1 cellular context compared by ENCODE assay signal in the genomic region with DNA sequence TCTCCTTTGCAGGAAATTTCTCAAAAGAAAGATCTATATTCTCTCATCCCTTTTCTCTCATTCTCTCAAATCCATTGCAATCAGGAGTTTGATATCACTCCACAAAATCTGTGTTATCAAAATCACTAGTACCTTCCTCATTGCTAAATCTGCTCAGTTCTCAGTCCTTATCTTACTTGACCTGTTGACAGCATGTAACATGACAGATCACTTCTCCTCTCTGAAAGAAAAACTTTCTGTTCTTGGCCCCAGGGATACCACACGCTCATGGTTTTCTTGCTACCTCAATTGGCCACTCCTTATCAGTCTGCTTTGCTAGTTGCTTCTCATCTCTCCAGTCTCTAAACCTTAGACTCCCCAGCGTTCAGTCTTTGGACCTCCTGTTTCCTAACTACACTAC.
A peak's percentile ranks its signal among the peaks of the same experiment; 100 is the strongest.
TF ChIP-seq lines count a peak whose summit lies in the region.

No MANE protein-coding gene starts in this region.

TF ChIP-seq in K562, 482 proteins besides CTCF, POLR2A, EP300 and RAD21:
- TF ChIP-seq, protein P1, sequence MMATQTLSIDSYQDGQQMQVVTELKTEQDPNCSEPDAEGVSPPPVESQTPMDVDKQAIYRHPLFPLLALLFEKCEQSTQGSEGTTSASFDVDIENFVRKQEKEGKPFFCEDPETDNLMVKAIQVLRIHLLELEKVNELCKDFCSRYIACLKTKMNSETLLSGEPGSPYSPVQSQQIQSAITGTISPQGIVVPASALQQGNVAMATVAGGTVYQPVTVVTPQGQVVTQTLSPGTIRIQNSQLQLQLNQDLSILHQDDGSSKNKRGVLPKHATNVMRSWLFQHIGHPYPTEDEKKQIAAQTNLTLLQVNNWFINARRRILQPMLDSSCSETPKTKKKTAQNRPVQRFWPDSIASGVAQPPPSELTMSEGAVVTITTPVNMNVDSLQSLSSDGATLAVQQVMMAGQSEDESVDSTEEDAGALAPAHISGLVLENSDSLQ (IDR thresholded peaks at IDR 0.05) = peak; percentile 62
- TF ChIP-seq, protein P2, sequence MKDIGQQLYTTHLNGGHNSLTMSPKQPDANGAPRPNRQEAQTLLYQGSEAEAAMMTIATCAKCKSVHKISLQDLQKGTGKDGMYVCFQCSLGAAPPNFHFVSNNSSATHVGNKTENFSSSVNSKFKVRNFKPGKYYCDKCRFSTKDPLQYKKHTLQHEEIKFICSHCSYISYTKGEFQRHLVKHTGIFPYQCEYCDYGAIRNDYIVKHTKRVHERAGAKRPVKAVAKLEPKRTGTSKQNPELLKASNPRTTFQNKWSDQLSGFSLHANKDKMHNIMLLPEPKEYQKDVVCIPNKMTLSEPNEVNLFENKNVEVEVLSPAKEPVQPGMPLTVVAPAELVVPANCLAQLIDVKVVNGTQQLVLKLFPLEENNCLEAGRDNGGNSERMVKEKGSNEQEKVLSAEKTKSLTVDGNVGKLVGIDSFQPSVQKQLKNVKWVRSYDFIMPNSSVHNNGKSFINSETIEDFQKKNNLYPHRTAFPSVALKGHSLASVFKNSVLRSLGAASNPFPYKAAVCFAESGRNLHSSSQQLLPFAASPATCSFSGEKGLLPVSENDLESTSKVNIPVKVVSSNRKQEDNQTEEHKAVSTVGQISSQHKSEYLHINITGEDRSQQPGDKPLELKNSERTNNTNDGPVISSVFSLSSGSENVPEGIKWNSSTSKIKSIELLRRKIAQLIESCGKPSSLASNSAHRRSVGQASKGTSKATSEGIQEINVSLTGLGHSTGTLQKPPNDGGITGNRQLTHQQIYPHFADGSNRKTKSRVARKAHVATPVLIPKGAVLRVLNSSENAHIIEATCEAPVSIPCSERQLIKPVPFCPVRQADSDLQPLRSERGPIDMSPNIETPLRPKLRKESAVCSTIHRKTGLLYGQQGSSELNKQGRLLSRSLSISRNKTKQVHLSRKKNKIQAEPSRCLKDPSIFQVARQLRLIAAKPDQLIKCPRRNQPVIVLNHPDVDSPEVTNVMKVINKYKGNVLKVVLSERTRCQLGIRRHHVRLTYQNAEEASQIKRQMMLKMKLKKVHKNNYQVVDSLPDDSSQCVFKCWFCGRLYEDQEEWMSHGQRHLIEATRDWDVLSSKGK (CRISPR knock-in tag; IDR thresholded peaks at IDR 0.05) = no peak
- TF ChIP-seq MEIS2 (IDR thresholded peaks at IDR 0.05; ENCODE audit: partially characterized antibody) (peak; percentile 93), KDM1A (IDR thresholded peaks at IDR 0.05) (peak; percentile 97 to 98), C11orf30 (IDR thresholded peaks at IDR 0.05; ENCODE audit: low read depth) (no peak), NCOR1 (IDR thresholded peaks at IDR 0.05) (0 out of 2 replicates have a peak, but pooled peaks have one; percentile 10), RCOR1 (IDR thresholded peaks at IDR 0.05; ENCODE audit: borderline replicate concordance in 1 of 2, low read depth in 2 of 2, low read length in 2 of 2) (peak; percentile 82 to 99), NFXL1 (CRISPR knock-in tag; IDR thresholded peaks at IDR 0.05) (no peak), ZC3H4 (CRISPR knock-in tag; IDR thresholded peaks at IDR 0.05; ENCODE audit: borderline replicate concordance) (no peak), ZNF766 (CRISPR knock-in tag; conservative IDR thresholded peaks at IDR 0.05) (0 out of 2 replicates have a peak, but pooled peaks have one; percentile 24), TEAD4 (IDR thresholded peaks at IDR 0.05; ENCODE audit: low read length) (peak; percentile 65), TEAD4 (CRISPR knock-in tag; IDR thresholded peaks at IDR 0.05; ENCODE audit: borderline replicate concordance) (no peak), PHF20 (IDR thresholded peaks at IDR 0.05; ENCODE audit: partially characterized antibody) (no peak), ZFPM2 (CRISPR knock-in tag; IDR thresholded peaks at IDR 0.05) (no peak), CXXC5 (CRISPR knock-in tag; IDR thresholded peaks at IDR 0.05) (0 out of 2 replicates have a peak, but pooled peaks have one; percentile 31), PTBP1 (IDR thresholded peaks at IDR 0.05; ENCODE audit: low read depth, low read length) (no peak), JUND (IDR thresholded peaks at IDR 0.05; ENCODE audit: borderline replicate concordance, low read depth, low read length) (no peak), JUND (tag; IDR thresholded peaks at IDR 0.05; ENCODE audit: borderline replicate concordance, low read depth, low read length) (peak; percentile 25; the same call in 1 of the 3 replicates), HDAC2 (IDR thresholded peaks at IDR 0.05) (peak; percentile 95), MTA2 (IDR thresholded peaks at IDR 0.05; ENCODE audit: low read depth) (peak; percentile 22; the same call in 1 of the 2 replicates), HDAC1 (IDR thresholded peaks at IDR 0.05) (peak; percentile 30 to 94; a peak in 2 of 4 replicates), TAL1 (IDR thresholded peaks at IDR 0.05) (peak; percentile 37), DPF2 (IDR thresholded peaks at IDR 0.05) (0 out of 2 replicates have a peak, but pooled peaks have one; percentile 23), SOX6 (IDR thresholded peaks at IDR 0.05) (peak; percentile 34; the same call in 1 of the 2 replicates), TCF3 (CRISPR knock-in tag; IDR thresholded peaks at IDR 0.05) (peak; percentile 53), ARID1B (IDR thresholded peaks at IDR 0.05) (peak; percentile 65), CBFA2T2 (conservative IDR thresholded peaks at IDR 0.05) (0 out of 2 replicates have a peak, but pooled peaks have one; percentile 9), CBFA2T3 (IDR thresholded peaks at IDR 0.05) (peak; percentile 76), NR2F6 (CRISPR knock-in tag; IDR thresholded peaks at IDR 0.05) (no peak), HMG20A (CRISPR knock-in tag; conservative IDR thresholded peaks at IDR 0.05) (peak; percentile 85)
- TF ChIP-seq, protein P3, sequence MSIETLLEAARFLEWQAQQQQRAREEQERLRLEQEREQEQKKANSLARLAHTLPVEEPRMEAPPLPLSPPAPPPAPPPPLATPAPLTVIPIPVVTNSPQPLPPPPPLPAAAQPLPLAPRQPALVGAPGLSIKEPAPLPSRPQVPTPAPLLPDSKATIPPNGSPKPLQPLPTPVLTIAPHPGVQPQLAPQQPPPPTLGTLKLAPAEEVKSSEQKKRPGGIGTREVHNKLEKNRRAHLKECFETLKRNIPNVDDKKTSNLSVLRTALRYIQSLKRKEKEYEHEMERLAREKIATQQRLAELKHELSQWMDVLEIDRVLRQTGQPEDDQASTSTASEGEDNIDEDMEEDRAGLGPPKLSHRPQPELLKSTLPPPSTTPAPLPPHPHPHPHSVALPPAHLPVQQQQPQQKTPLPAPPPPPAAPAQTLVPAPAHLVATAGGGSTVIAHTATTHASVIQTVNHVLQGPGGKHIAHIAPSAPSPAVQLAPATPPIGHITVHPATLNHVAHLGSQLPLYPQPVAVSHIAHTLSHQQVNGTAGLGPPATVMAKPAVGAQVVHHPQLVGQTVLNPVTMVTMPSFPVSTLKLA (conservative IDR thresholded peaks at IDR 0.05) = peak in 1 of 2 experiments; percentile 45; a peak in 2 of 4 replicates
- TF ChIP-seq, protein P4, sequence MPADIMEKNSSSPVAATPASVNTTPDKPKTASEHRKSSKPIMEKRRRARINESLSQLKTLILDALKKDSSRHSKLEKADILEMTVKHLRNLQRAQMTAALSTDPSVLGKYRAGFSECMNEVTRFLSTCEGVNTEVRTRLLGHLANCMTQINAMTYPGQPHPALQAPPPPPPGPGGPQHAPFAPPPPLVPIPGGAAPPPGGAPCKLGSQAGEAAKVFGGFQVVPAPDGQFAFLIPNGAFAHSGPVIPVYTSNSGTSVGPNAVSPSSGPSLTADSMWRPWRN (IDR thresholded peaks at IDR 0.05; ENCODE audit: low read depth) = peak; percentile 70
- TF ChIP-seq, protein P5, sequence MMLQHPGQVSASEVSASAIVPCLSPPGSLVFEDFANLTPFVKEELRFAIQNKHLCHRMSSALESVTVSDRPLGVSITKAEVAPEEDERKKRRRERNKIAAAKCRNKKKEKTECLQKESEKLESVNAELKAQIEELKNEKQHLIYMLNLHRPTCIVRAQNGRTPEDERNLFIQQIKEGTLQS (IDR thresholded peaks at IDR 0.05) = peak; percentile 11; the same call in 1 of the 2 replicates
- TF ChIP-seq, protein P5 (CRISPR knock-in tag; conservative IDR thresholded peaks at IDR 0.05) = no peak
- TF ChIP-seq, protein P6, sequence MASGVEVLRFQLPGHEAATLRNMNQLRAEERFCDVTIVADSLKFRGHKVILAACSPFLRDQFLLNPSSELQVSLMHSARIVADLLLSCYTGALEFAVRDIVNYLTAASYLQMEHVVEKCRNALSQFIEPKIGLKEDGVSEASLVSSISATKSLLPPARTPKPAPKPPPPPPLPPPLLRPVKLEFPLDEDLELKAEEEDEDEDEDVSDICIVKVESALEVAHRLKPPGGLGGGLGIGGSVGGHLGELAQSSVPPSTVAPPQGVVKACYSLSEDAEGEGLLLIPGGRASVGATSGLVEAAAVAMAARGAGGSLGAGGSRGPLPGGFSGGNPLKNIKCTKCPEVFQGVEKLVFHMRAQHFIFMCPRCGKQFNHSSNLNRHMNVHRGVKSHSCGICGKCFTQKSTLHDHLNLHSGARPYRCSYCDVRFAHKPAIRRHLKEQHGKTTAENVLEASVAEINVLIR (CRISPR knock-in tag; IDR thresholded peaks at IDR 0.05) = no peak
- TF ChIP-seq, protein P7, sequence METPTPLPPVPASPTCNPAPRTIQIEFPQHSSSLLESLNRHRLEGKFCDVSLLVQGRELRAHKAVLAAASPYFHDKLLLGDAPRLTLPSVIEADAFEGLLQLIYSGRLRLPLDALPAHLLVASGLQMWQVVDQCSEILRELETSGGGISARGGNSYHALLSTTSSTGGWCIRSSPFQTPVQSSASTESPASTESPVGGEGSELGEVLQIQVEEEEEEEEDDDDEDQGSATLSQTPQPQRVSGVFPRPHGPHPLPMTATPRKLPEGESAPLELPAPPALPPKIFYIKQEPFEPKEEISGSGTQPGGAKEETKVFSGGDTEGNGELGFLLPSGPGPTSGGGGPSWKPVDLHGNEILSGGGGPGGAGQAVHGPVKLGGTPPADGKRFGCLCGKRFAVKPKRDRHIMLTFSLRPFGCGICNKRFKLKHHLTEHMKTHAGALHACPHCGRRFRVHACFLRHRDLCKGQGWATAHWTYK (CRISPR knock-in tag; IDR thresholded peaks at IDR 0.05) = no peak
- TF ChIP-seq, protein P8, sequence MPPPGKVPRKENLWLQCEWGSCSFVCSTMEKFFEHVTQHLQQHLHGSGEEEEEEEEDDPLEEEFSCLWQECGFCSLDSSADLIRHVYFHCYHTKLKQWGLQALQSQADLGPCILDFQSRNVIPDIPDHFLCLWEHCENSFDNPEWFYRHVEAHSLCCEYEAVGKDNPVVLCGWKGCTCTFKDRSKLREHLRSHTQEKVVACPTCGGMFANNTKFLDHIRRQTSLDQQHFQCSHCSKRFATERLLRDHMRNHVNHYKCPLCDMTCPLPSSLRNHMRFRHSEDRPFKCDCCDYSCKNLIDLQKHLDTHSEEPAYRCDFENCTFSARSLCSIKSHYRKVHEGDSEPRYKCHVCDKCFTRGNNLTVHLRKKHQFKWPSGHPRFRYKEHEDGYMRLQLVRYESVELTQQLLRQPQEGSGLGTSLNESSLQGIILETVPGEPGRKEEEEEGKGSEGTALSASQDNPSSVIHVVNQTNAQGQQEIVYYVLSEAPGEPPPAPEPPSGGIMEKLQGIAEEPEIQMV (tag; conservative IDR thresholded peaks at IDR 0.05; ENCODE audit: low read depth) = no peak
- TF ChIP-seq, protein P9, sequence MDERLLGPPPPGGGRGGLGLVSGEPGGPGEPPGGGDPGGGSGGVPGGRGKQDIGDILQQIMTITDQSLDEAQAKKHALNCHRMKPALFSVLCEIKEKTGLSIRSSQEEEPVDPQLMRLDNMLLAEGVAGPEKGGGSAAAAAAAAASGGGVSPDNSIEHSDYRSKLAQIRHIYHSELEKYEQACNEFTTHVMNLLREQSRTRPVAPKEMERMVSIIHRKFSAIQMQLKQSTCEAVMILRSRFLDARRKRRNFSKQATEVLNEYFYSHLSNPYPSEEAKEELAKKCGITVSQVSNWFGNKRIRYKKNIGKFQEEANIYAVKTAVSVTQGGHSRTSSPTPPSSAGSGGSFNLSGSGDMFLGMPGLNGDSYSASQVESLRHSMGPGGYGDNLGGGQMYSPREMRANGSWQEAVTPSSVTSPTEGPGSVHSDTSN (CRISPR knock-in tag; IDR thresholded peaks at IDR 0.05; ENCODE audit: low read depth) = no peak
- TF ChIP-seq, protein P9 (tag; conservative IDR thresholded peaks at IDR 0.05; ENCODE audit: low read depth) = peak; percentile 92
TF ChIP-seq in K562: peak in this region for 24.
